In genomic region chr17:74928786-74929185, GRCh38 we compare ENCODE assay signal across 34 cellular contexts. TPM values are rescaled to one million over a fixed set of nuclear protein-coding genes. Genes with fewer than 3 reads are reported as not detected.
"Had no signal": no experiment of that assay in that cellular context is flagged by ENCODE, and none has a peak within 500 bp of the region (broad histone marks: within the 10 kb centered on the region; RNA-seq: fewer than 3 reads in every experiment).

No MANE protein-coding gene starts in this region.

- H3K4me2 ChIP-seq: smooth muscle cell had no signal

- H3K27ac Mint-ChIP-seq: naive thymus-derived CD4-positive, alpha-beta T cell; natural killer cell treated with Interleukin-12 subunit alpha and Interleukin-12 subunit beta and Interleukin-15 and Interleukin-18, amount 100 ng/mL, for 72 hours; progenitor cell of endocrine pancreas; stimulated activated memory B cell treated with anti-CD40 and anti-IgM and Interleukin-4, amounts not matched to agents 10 μg/mL and 1 μg/mL and 100 μg/mL, for 72 hours had no signal

- H3K27ac ChIP-seq: left ventricle myocardium inferior, ovary, right atrium auricular region, right lobe of liver, transverse colon, upper lobe of left lung, vagina had no signal

- H3K36me3 Mint-ChIP-seq: natural killer cell treated with Interleukin-12 subunit alpha and Interleukin-12 subunit beta and Interleukin-15 and Interleukin-18, amount 100 ng/mL, for 72 hours; stimulated activated memory B cell treated with anti-CD40 and anti-IgM and Interleukin-4, amounts not matched to agents 10 μg/mL and 1 μg/mL and 100 μg/mL, for 72 hours had no signal

- DNase-seq: hippocampal formation; left ventricle myocardium inferior; mesendoderm; midbrain; mucosa of descending colon; naive thymus-derived CD4-positive, alpha-beta T cell; ovary; right lobe of liver; stimulated activated CD4-positive, alpha-beta T cell treated with anti-CD3 and anti-CD28 coated beads, Interleukin-1b, Interleukin-23, amount 100 ng/mL, for 48 hours; stimulated activated CD4-positive, alpha-beta T cell treated with anti-CD3 and anti-CD28 coated beads, Interleukin-2, amount 100 ng/mL, for 48 hours; stimulated activated CD4-positive, alpha-beta T cell treated with anti-CD3 and anti-CD28 coated beads, Interleukin-4, amount 100 ng/mL, for 4 hours; stimulated activated CD8-positive, alpha-beta memory T cell treated with anti-CD3 and anti-CD28 coated beads, Interleukin-4, amount 100 ng/mL, for 48 hours; stimulated activated naive CD4-positive, alpha-beta T cell treated with Interleukin-2 at 50 U/mL for 16 hours; stimulated activated naive CD8-positive, alpha-beta T cell treated with anti-CD3 and anti-CD28 coated beads, Interleukin-15, amount 100 ng/mL, for 72 hours; substantia nigra; transverse colon; upper lobe of left lung had no signal

- ATAC-seq: mucosa of descending colon; naive thymus-derived CD4-positive, alpha-beta T cell; natural killer cell treated with Interleukin-12 subunit alpha and Interleukin-12 subunit beta and Interleukin-15 and Interleukin-18, amount 100 ng/mL, for 72 hours; right lobe of liver; stimulated activated memory B cell treated with anti-CD40 and anti-IgM and Interleukin-4, amounts not matched to agents 10 μg/mL and 1 μg/mL and 100 μg/mL, for 72 hours; stimulated activated naive CD8-positive, alpha-beta T cell treated with anti-CD3 and anti-CD28 coated beads, Interleukin-15, amount 100 ng/mL, for 72 hours had no signal

- H3K4me3 ChIP-seq: left ventricle myocardium inferior, lung, mucosa of descending colon, ovary, right atrium auricular region, right lobe of liver, smooth muscle cell, transverse colon, upper lobe of left lung, vagina had no signal

- H3K36me3 ChIP-seq: left ventricle myocardium inferior, ovary, right atrium auricular region, right lobe of liver, transverse colon, upper lobe of left lung, vagina had no signal

- H3K9me3 Mint-ChIP-seq: natural killer cell treated with Interleukin-12 subunit alpha and Interleukin-12 subunit beta and Interleukin-15 and Interleukin-18, amount 100 ng/mL, for 72 hours; stimulated activated memory B cell treated with anti-CD40 and anti-IgM and Interleukin-4, amounts not matched to agents 10 μg/mL and 1 μg/mL and 100 μg/mL, for 72 hours; stimulated activated naive CD8-positive, alpha-beta T cell treated with anti-CD3 and anti-CD28 coated beads, Interleukin-15, amount 100 ng/mL, for 72 hours had no signal

- H3K4me3 Mint-ChIP-seq: naive thymus-derived CD4-positive, alpha-beta T cell; natural killer cell treated with Interleukin-12 subunit alpha and Interleukin-12 subunit beta and Interleukin-15 and Interleukin-18, amount 100 ng/mL, for 72 hours; stimulated activated memory B cell treated with anti-CD40 and anti-IgM and Interleukin-4, amounts not matched to agents 10 μg/mL and 1 μg/mL and 100 μg/mL, for 72 hours; stimulated activated naive CD8-positive, alpha-beta T cell treated with anti-CD3 and anti-CD28 coated beads, Interleukin-15, amount 100 ng/mL, for 72 hours had no signal

- H3K9me3 ChIP-seq: left ventricle myocardium inferior, mucosa of descending colon, ovary, right atrium auricular region, right lobe of liver, transverse colon, upper lobe of left lung, vagina had no signal

RNA-seq across cellular contexts. Expression of gene OTOP2, which starts 4.7 kb away (rescaled TPM):
- total RNA-seq: kidney epithelial cell; left ventricle myocardium inferior; lower leg skin; lung; myocyte; naive thymus-derived CD4-positive, alpha-beta T cell; natural killer cell treated with Interleukin-12 subunit alpha and Interleukin-12 subunit beta and Interleukin-15 and Interleukin-18, amount 100 ng/mL, for 72 hours; omental fat pad; ovary; progenitor cell of endocrine pancreas; pulmonary artery endothelial cell; renal cortical epithelial cell; right atrium auricular region; right lobe of liver; skeletal muscle tissue; smooth muscle cell; temporal lobe; upper lobe of left lung; urinary bladder; vagina had no signal
- polyA plus RNA-seq: lung; naive thymus-derived CD4-positive, alpha-beta T cell; neural cell; ovary; smooth muscle cell; urinary bladder had no signal

RNA-seq across cellular contexts. Expression of gene USH1G, which starts 5.7 kb away (rescaled TPM):
- total RNA-seq: kidney epithelial cell; left ventricle myocardium inferior; lung; mucosa of descending colon; myocyte; naive thymus-derived CD4-positive, alpha-beta T cell; natural killer cell treated with Interleukin-12 subunit alpha and Interleukin-12 subunit beta and Interleukin-15 and Interleukin-18, amount 100 ng/mL, for 72 hours; omental fat pad; pulmonary artery endothelial cell; renal cortical epithelial cell; right lobe of liver had no signal
- polyA plus RNA-seq: naive thymus-derived CD4-positive, alpha-beta T cell; neural cell had no signal

RNA-seq across cellular contexts. Expression of gene OTOP3, which starts 6.9 kb away (rescaled TPM):
- total RNA-seq: kidney epithelial cell; left ventricle myocardium inferior; lung; myocyte; naive thymus-derived CD4-positive, alpha-beta T cell; natural killer cell treated with Interleukin-12 subunit alpha and Interleukin-12 subunit beta and Interleukin-15 and Interleukin-18, amount 100 ng/mL, for 72 hours; omental fat pad; ovary; pulmonary artery endothelial cell; renal cortical epithelial cell; right atrium auricular region; right lobe of liver; skeletal muscle tissue; smooth muscle cell; temporal lobe; upper lobe of left lung; urinary bladder had no signal
- polyA plus RNA-seq: lung; naive thymus-derived CD4-positive, alpha-beta T cell; neural cell; ovary; smooth muscle cell; urinary bladder had no signal

RNA-seq across cellular contexts. Expression of gene FADS6, which starts 35.4 kb away (rescaled TPM):
- total RNA-seq: kidney epithelial cell; left ventricle myocardium inferior; lung; myocyte; naive thymus-derived CD4-positive, alpha-beta T cell; natural killer cell treated with Interleukin-12 subunit alpha and Interleukin-12 subunit beta and Interleukin-15 and Interleukin-18, amount 100 ng/mL, for 72 hours; omental fat pad; pulmonary artery endothelial cell; renal cortical epithelial cell; right atrium auricular region; skeletal muscle tissue; smooth muscle cell; upper lobe of left lung had no signal
- polyA plus RNA-seq: lung, neural cell, smooth muscle cell had no signal
